In genomic region chr6:138266095-138266494, GRCh38 we compare ENCODE assay signal across 12 cellular contexts. TPM values are rescaled to one million over a fixed set of nuclear protein-coding genes. Genes with fewer than 3 reads are reported as not detected.
"Had no signal": no experiment of that assay in that cellular context is flagged by ENCODE, and none has a peak within 500 bp of the region (broad histone marks: within the 10 kb centered on the region; RNA-seq: fewer than 3 reads in every experiment).

No MANE protein-coding gene starts in this region.

- ATAC-seq: GM23338, HCT116 had no signal

- H3K9ac ChIP-seq: GM23248 had no signal

- H3K4me2 ChIP-seq: GM23338 had no signal

- H3K4me1 ChIP-seq: HAP-1 had no signal

- H3K27ac ChIP-seq: GM23248 had no signal

- FAIRE-seq: H1, H54 had no signal

- H2AFZ ChIP-seq: GM23248, GM23338 had no signal

- H3K9me3 ChIP-seq: HAP-1 had no signal

- H3K4me3 ChIP-seq: GM23248, GM23338, HAP-1 had no signal

- DNase-seq: GM23248, GOT3, H7, H9, HCEC 1CT, HFFc6 had no signal

RNA-seq across cellular contexts. Expression of gene PBOV1, which starts 47.8 kb away (rescaled TPM):
- total RNA-seq: GM23248, GM23338, H1, H4, H7, H9, HFFc6 had no signal
- polyA plus RNA-seq: GM23248, GM23338, H1 had no signal
